8 cellular contexts compared by ENCODE assay signal in genomic region chr9:95724253-95724991, GRCh38.
A peak's percentile ranks its signal among the peaks of the same experiment; 100 is the strongest.
DNase-seq lines count a peak whose midpoint lies in the region; ATAC-seq and TF ChIP-seq lines count a peak whose summit lies in the region.

No MANE protein-coding gene starts in this region.

- H3K4me1 Mint-ChIP-seq in T-helper 17 cell = peaks cover 7% of the 10 kb centered on the region
- H3K4me1 Mint-ChIP-seq in stimulated activated naive CD8-positive, alpha-beta T cell treated with anti-CD3 and anti-CD28 coated beads, Interleukin-15, amount 100 ng/mL, for 72 hours = peaks cover 55% of the 10 kb centered on the region
- H3K4me1 Mint-ChIP-seq in progenitor cell of endocrine pancreas (ENCODE audit: low read depth) = peaks cover 6% of the 10 kb centered on the region

- H3K4me3 ChIP-seq in effector memory CD4-positive, alpha-beta T cell (ENCODE audit: insufficient read depth, low read depth, low read length, poor library complexity, severe bottlenecking) = no peak overlapping the region

- TF ChIP-seq CTCF in progenitor cell of endocrine pancreas (IDR thresholded peaks at IDR 0.05; ENCODE audit: unreplicated experiment) = no peak

- H3K27ac Mint-ChIP-seq in T-helper 17 cell (peak overlapping the region; percentile 42), progenitor cell of endocrine pancreas (no peak overlapping the region)
- H3K27ac Mint-ChIP-seq in stimulated activated naive CD8-positive, alpha-beta T cell treated with anti-CD3 and anti-CD28 coated beads, Interleukin-15, amount 100 ng/mL, for 72 hours = peak overlapping the region; percentile 2 to 82

- H3K9me3 Mint-ChIP-seq in stimulated activated naive CD8-positive, alpha-beta T cell treated with anti-CD3 and anti-CD28 coated beads, Interleukin-15, amount 100 ng/mL, for 72 hours = peaks cover 20 to 28% of the 10 kb centered on the region in 2 donors
- H3K9me3 Mint-ChIP-seq in progenitor cell of endocrine pancreas (ENCODE audit: low read depth) = peaks cover 3% of the 10 kb centered on the region

- H3K4me1 ChIP-seq in effector memory CD4-positive, alpha-beta T cell (ENCODE audit: control insufficient read depth, insufficient read depth, low read length, poor library complexity, severe bottlenecking) = peaks cover 14% of the 10 kb centered on the region

- DNase-seq in T-helper 17 cell = peak in 2 of 3 donors; percentile 20 to 38
- peak; percentile 53 to 58 (median 57) for DNase-seq in effector memory CD4-positive, alpha-beta T cell
- DNase-seq in stimulated activated naive CD8-positive, alpha-beta T cell treated with anti-CD3 and anti-CD28 coated beads, Interleukin-15, amount 100 ng/mL, for 72 hours = peak; percentile 69 to 85
- no peak for DNase-seq in NCI-H526 (lab: John Stamatoyannopoulos, UW)
- DNase-seq in progenitor cell of endocrine pancreas (ENCODE audit: low spot score, unreplicated experiment) = no peak
- DNase-seq in DMS114 treated with DMSO at 0.1 percent for 48 hours (lab: John Stamatoyannopoulos, UW; ENCODE audit: unreplicated experiment) = no peak

- ATAC-seq in GM18861 (IDR thresholded peaks at IDR 0.05; ENCODE audit: unreplicated experiment) (peak; percentile 98), HG02981 (IDR thresholded peaks at IDR 0.05; ENCODE audit: unreplicated experiment) (peak; percentile 90), T-helper 17 cell (peak; percentile 91)
- ATAC-seq in stimulated activated naive CD8-positive, alpha-beta T cell treated with anti-CD3 and anti-CD28 coated beads, Interleukin-15, amount 100 ng/mL, for 72 hours = peak; percentile 95

- H3K27me3 Mint-ChIP-seq in T-helper 17 cell (no peaks in the 10 kb centered on the region), progenitor cell of endocrine pancreas (no peaks in the 10 kb centered on the region)
- H3K27me3 Mint-ChIP-seq in stimulated activated naive CD8-positive, alpha-beta T cell treated with anti-CD3 and anti-CD28 coated beads, Interleukin-15, amount 100 ng/mL, for 72 hours = peaks cover 14% of the 10 kb centered on the region

- H3K4me3 Mint-ChIP-seq in T-helper 17 cell (peak overlapping the region; percentile 4), progenitor cell of endocrine pancreas (ENCODE audit: low read depth) (no peak overlapping the region)
- H3K4me3 Mint-ChIP-seq in stimulated activated naive CD8-positive, alpha-beta T cell treated with anti-CD3 and anti-CD28 coated beads, Interleukin-15, amount 100 ng/mL, for 72 hours = peak overlapping the region; percentile 46 to 47

- peak overlapping the region; percentile 10 for H3K27ac ChIP-seq in effector memory CD4-positive, alpha-beta T cell (ENCODE audit: insufficient read depth, low read length, poor library complexity, severe bottlenecking)

- H3K36me3 ChIP-seq in effector memory CD4-positive, alpha-beta T cell (ENCODE audit: control insufficient read depth, insufficient read depth, low read length) = no peaks in the 10 kb centered on the region

- H3K27me3 ChIP-seq in effector memory CD4-positive, alpha-beta T cell (replicated peaks; ENCODE audit: control insufficient read depth, insufficient read depth, low read length, poor library complexity, severe bottlenecking) = no peaks in the 10 kb centered on the region

- H3K36me3 Mint-ChIP-seq in T-helper 17 cell (ENCODE audit: low read depth) (no peaks in the 10 kb centered on the region), progenitor cell of endocrine pancreas (ENCODE audit: insufficient read depth) (peaks cover 3% of the 10 kb centered on the region)

- no peaks in the 10 kb centered on the region for H3K9me3 ChIP-seq in T-helper 17 cell (ENCODE audit: control insufficient read depth, low read length, poor library complexity, severe bottlenecking)
- H3K9me3 ChIP-seq in effector memory CD4-positive, alpha-beta T cell (ENCODE audit: control insufficient read depth, low read length) = no peaks in the 10 kb centered on the region

Comparison
In these comparisons a context has a peak if more than half of its experiments do, and no peak if none do; other contexts are left out.
1. DNase-seq: peak in T-helper 17 cell (2 of 3), effector memory CD4-positive, alpha-beta T cell (3 of 3) and stimulated activated naive CD8-positive, alpha-beta T cell treated with anti-CD3 and anti-CD28 coated beads, Interleukin-15, amount 100 ng/mL, for 72 hours (2 of 2); none in NCI-H526 (0 of 2), progenitor cell of endocrine pancreas (single experiment) and DMS114 treated with DMSO at 0.1 percent for 48 hours (single experiment).
2. Peak in every context shown above with its lines, with median percentiles within 50 percentile points of each other: ATAC-seq.